In the genomic region with DNA sequence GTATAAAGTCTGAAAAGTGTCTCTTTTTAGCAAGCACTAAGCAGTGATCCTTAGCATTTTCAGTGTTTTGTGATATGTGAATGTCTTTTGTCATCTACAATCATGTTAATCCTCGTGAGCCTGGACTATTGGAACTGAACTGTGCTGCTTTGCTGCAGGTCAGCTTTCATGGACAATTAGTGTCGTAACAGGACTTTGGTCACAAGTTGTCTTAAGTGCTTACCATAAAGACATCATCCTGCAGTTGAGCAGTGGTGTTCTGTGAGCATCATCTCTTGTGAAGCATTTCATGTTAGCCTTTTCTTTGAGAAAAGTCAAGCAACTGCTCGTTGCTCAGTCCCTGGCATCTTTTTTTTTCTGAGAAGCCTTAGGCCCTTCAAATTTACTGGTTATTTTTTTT, we compare ENCODE assay signal across 1 cellular context.
TF ChIP-seq lines count a peak whose summit lies in the region.

No MANE protein-coding gene starts in this region.

TF ChIP-seq in HepG2, 621 proteins besides CTCF, POLR2A, EP300 and RAD21 (continued from another document and continues in another):
- TF ChIP-seq NCOA5 (CRISPR knock-in tag; IDR thresholded peaks at IDR 0.05) = no peak
- TF ChIP-seq ZNF33B (CRISPR knock-in tag; IDR thresholded peaks at IDR 0.05) = no peak
- TF ChIP-seq CBX5 (CRISPR knock-in tag; IDR thresholded peaks at IDR 0.05; ENCODE audit: borderline replicate concordance) = no peak
- TF ChIP-seq ZNF816 (CRISPR knock-in tag; IDR thresholded peaks at IDR 0.05; ENCODE audit: borderline replicate concordance) = 0 out of 2 replicates have a peak, but pooled peaks have one; percentile 15
- TF ChIP-seq ZNF282 (IDR thresholded peaks at IDR 0.05; ENCODE audit: partially characterized antibody) = no peak
- TF ChIP-seq ZBTB20 (CRISPR knock-in tag; IDR thresholded peaks at IDR 0.05; ENCODE audit: borderline replicate concordance, low read depth) = no peak
- TF ChIP-seq SUZ12 (IDR thresholded peaks at IDR 0.05; ENCODE audit: low read depth, low read length) = no peak
- TF ChIP-seq NCOR1 (IDR thresholded peaks at IDR 0.05; ENCODE audit: borderline replicate concordance, low read length) = peak; percentile 89
- TF ChIP-seq, protein P1, sequence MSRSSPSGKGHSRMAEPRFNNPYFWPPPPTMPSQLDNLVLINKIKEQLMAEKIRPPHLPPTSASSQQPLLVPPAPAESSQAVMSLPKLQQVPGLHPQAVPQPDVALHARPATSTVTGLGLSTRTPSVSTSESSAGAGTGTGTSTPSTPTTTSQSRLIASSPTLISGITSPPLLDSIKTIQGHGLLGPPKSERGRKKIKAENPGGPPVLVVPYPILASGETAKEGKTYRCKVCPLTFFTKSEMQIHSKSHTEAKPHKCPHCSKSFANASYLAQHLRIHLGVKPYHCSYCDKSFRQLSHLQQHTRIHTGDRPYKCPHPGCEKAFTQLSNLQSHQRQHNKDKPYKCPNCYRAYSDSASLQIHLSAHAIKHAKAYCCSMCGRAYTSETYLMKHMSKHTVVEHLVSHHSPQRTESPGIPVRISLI (CRISPR knock-in tag; IDR thresholded peaks at IDR 0.05; ENCODE audit: borderline replicate concordance) = peak; percentile 33; the same call in 1 of the 2 replicates
- TF ChIP-seq, protein P2, sequence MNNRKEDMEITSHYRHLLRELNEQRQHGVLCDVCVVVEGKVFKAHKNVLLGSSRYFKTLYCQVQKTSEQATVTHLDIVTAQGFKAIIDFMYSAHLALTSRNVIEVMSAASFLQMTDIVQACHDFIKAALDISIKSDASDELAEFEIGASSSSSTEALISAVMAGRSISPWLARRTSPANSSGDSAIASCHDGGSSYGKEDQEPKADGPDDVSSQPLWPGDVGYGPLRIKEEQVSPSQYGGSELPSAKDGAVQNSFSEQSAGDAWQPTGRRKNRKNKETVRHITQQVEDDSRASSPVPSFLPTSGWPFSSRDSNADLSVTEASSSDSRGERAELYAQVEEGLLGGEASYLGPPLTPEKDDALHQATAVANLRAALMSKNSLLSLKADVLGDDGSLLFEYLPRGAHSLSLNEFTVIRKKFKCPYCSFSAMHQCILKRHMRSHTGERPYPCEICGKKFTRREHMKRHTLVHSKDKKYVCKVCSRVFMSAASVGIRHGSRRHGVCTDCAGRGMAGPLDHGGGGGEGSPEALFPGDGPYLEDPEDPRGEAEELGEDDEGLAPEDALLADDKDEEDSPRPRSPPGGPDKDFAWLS (CRISPR knock-in tag; IDR thresholded peaks at IDR 0.05; ENCODE audit: borderline replicate concordance) = no peak
- no peak for TF ChIP-seq TGIF2 (CRISPR knock-in tag; IDR thresholded peaks at IDR 0.05)
- TF ChIP-seq NFYB (CRISPR knock-in tag; IDR thresholded peaks at IDR 0.05) = no peak
- no peak for TF ChIP-seq NR2F6 (IDR thresholded peaks at IDR 0.05)
- TF ChIP-seq NR2F6 (CRISPR knock-in tag; IDR thresholded peaks at IDR 0.05) = 0 out of 2 replicates have a peak, but pooled peaks have one; percentile 15
- TF ChIP-seq ZNF569 (CRISPR knock-in tag; IDR thresholded peaks at IDR 0.05; ENCODE audit: borderline replicate concordance) = no peak
- TF ChIP-seq, protein P3, sequence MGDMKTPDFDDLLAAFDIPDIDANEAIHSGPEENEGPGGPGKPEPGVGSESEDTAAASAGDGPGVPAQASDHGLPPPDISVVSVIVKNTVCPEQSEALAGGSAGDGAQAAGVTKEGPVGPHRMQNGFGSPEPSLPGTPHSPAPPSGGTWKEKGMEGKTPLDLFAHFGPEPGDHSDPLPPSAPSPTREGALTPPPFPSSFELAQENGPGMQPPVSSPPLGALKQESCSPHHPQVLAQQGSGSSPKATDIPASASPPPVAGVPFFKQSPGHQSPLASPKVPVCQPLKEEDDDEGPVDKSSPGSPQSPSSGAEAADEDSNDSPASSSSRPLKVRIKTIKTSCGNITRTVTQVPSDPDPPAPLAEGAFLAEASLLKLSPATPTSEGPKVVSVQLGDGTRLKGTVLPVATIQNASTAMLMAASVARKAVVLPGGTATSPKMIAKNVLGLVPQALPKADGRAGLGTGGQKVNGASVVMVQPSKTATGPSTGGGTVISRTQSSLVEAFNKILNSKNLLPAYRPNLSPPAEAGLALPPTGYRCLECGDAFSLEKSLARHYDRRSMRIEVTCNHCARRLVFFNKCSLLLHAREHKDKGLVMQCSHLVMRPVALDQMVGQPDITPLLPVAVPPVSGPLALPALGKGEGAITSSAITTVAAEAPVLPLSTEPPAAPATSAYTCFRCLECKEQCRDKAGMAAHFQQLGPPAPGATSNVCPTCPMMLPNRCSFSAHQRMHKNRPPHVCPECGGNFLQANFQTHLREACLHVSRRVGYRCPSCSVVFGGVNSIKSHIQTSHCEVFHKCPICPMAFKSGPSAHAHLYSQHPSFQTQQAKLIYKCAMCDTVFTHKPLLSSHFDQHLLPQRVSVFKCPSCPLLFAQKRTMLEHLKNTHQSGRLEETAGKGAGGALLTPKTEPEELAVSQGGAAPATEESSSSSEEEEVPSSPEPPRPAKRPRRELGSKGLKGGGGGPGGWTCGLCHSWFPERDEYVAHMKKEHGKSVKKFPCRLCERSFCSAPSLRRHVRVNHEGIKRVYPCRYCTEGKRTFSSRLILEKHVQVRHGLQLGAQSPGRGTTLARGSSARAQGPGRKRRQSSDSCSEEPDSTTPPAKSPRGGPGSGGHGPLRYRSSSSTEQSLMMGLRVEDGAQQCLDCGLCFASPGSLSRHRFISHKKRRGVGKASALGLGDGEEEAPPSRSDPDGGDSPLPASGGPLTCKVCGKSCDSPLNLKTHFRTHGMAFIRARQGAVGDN (CRISPR knock-in tag; IDR thresholded peaks at IDR 0.05) = no peak
- TF ChIP-seq SOX13 (IDR thresholded peaks at IDR 0.05) = no peak
- TF ChIP-seq SOX13 (CRISPR knock-in tag; conservative IDR thresholded peaks at IDR 0.05 in 1 of 2, IDR thresholded peaks at IDR 0.05 in 1 of 2) = peak in 1 of 2 experiments; percentile 67; a peak in 1 of 4 replicates
- TF ChIP-seq IKZF4 (CRISPR knock-in tag; IDR thresholded peaks at IDR 0.05; ENCODE audit: borderline replicate concordance, low read depth, not compliant biosample characterization) = no peak
- TF ChIP-seq ZNF782 (CRISPR knock-in tag; IDR thresholded peaks at IDR 0.05; ENCODE audit: borderline replicate concordance) = no peak
- no peak for TF ChIP-seq KLF6 (CRISPR knock-in tag; IDR thresholded peaks at IDR 0.05)
- TF ChIP-seq, protein P4, sequence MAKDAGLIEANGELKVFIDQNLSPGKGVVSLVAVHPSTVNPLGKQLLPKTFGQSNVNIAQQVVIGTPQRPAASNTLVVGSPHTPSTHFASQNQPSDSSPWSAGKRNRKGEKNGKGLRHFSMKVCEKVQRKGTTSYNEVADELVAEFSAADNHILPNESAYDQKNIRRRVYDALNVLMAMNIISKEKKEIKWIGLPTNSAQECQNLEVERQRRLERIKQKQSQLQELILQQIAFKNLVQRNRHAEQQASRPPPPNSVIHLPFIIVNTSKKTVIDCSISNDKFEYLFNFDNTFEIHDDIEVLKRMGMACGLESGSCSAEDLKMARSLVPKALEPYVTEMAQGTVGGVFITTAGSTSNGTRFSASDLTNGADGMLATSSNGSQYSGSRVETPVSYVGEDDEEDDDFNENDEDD (CRISPR knock-in tag; IDR thresholded peaks at IDR 0.05; ENCODE audit: borderline replicate concordance) = peak; percentile 12; the same call in 1 of the 2 replicates
- no peak for TF ChIP-seq ZNF263 (CRISPR knock-in tag; IDR thresholded peaks at IDR 0.05)
- TF ChIP-seq HDAC2 (CRISPR knock-in tag; IDR thresholded peaks at IDR 0.05) = peak; percentile 8; the same call in 1 of the 2 replicates
- no peak; the same call in 1 of the 2 replicates for TF ChIP-seq RCOR2 (CRISPR knock-in tag; IDR thresholded peaks at IDR 0.05)
- no peak for TF ChIP-seq ZNF766 (CRISPR knock-in tag; IDR thresholded peaks at IDR 0.05; ENCODE audit: borderline replicate concordance)
- TF ChIP-seq, protein P5, sequence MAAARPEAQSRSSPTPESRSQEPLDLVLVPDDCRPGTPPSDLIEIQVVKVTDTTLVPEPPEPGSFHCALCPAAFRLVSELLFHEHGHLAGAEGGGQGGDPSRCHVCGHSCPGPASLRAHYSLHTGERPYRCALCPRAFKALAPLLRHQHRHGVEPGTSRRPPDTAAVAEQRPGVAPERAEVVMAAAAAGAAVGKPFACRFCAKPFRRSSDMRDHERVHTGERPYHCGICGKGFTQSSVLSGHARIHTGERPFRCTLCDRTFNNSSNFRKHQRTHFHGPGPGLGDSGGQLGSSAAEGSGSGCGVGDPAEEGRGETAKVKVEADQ (CRISPR knock-in tag; IDR thresholded peaks at IDR 0.05; ENCODE audit: borderline replicate concordance) = no peak
- TF ChIP-seq ZNF879 (CRISPR knock-in tag; IDR thresholded peaks at IDR 0.05) = no peak
- TF ChIP-seq ZNF431 (CRISPR knock-in tag; IDR thresholded peaks at IDR 0.05; ENCODE audit: borderline replicate concordance, low read depth) = no peak
- TF ChIP-seq ZNF660 (CRISPR knock-in tag; IDR thresholded peaks at IDR 0.05; ENCODE audit: borderline replicate concordance, low read depth) = no peak
- TF ChIP-seq GATAD2A (CRISPR knock-in tag; IDR thresholded peaks at IDR 0.05) = peak; percentile 48
- TF ChIP-seq, protein P6, sequence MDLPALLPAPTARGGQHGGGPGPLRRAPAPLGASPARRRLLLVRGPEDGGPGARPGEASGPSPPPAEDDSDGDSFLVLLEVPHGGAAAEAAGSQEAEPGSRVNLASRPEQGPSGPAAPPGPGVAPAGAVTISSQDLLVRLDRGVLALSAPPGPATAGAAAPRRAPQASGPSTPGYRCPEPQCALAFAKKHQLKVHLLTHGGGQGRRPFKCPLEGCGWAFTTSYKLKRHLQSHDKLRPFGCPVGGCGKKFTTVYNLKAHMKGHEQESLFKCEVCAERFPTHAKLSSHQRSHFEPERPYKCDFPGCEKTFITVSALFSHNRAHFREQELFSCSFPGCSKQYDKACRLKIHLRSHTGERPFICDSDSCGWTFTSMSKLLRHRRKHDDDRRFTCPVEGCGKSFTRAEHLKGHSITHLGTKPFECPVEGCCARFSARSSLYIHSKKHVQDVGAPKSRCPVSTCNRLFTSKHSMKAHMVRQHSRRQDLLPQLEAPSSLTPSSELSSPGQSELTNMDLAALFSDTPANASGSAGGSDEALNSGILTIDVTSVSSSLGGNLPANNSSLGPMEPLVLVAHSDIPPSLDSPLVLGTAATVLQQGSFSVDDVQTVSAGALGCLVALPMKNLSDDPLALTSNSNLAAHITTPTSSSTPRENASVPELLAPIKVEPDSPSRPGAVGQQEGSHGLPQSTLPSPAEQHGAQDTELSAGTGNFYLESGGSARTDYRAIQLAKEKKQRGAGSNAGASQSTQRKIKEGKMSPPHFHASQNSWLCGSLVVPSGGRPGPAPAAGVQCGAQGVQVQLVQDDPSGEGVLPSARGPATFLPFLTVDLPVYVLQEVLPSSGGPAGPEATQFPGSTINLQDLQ (CRISPR knock-in tag; IDR thresholded peaks at IDR 0.05) = no peak
- TF ChIP-seq GFI1 (CRISPR knock-in tag; IDR thresholded peaks at IDR 0.05; ENCODE audit: borderline replicate concordance) = no peak
- TF ChIP-seq RFX5 (IDR thresholded peaks at IDR 0.05; ENCODE audit: low read depth, low read length) = no peak
- 0 out of 2 replicates have a peak, but pooled peaks have one; percentile 24 for TF ChIP-seq KDM5A (IDR thresholded peaks at IDR 0.05; ENCODE audit: borderline replicate concordance, low read length)
- no peak for TF ChIP-seq SRSF1 (optimal IDR thresholded peaks at IDR 0.05; ENCODE audit: low read depth, low read length)
- TF ChIP-seq, protein P7, sequence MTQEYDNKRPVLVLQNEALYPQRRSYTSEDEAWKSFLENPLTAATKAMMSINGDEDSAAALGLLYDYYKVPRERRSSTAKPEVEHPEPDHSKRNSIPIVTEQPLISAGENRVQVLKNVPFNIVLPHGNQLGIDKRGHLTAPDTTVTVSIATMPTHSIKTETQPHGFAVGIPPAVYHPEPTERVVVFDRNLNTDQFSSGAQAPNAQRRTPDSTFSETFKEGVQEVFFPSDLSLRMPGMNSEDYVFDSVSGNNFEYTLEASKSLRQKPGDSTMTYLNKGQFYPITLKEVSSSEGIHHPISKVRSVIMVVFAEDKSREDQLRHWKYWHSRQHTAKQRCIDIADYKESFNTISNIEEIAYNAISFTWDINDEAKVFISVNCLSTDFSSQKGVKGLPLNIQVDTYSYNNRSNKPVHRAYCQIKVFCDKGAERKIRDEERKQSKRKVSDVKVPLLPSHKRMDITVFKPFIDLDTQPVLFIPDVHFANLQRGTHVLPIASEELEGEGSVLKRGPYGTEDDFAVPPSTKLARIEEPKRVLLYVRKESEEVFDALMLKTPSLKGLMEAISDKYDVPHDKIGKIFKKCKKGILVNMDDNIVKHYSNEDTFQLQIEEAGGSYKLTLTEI (CRISPR knock-in tag; conservative IDR thresholded peaks at IDR 0.05) = no peak
- TF ChIP-seq SMARCC2 (IDR thresholded peaks at IDR 0.05) = no peak
- TF ChIP-seq FOSL1 (CRISPR knock-in tag; IDR thresholded peaks at IDR 0.05; ENCODE audit: borderline replicate concordance) = no peak
- peak; percentile 78 for TF ChIP-seq CEBPG (CRISPR knock-in tag; IDR thresholded peaks at IDR 0.05)
- TF ChIP-seq, protein P8, sequence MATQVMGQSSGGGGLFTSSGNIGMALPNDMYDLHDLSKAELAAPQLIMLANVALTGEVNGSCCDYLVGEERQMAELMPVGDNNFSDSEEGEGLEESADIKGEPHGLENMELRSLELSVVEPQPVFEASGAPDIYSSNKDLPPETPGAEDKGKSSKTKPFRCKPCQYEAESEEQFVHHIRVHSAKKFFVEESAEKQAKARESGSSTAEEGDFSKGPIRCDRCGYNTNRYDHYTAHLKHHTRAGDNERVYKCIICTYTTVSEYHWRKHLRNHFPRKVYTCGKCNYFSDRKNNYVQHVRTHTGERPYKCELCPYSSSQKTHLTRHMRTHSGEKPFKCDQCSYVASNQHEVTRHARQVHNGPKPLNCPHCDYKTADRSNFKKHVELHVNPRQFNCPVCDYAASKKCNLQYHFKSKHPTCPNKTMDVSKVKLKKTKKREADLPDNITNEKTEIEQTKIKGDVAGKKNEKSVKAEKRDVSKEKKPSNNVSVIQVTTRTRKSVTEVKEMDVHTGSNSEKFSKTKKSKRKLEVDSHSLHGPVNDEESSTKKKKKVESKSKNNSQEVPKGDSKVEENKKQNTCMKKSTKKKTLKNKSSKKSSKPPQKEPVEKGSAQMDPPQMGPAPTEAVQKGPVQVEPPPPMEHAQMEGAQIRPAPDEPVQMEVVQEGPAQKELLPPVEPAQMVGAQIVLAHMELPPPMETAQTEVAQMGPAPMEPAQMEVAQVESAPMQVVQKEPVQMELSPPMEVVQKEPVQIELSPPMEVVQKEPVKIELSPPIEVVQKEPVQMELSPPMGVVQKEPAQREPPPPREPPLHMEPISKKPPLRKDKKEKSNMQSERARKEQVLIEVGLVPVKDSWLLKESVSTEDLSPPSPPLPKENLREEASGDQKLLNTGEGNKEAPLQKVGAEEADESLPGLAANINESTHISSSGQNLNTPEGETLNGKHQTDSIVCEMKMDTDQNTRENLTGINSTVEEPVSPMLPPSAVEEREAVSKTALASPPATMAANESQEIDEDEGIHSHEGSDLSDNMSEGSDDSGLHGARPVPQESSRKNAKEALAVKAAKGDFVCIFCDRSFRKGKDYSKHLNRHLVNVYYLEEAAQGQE (IDR thresholded peaks at IDR 0.05; ENCODE audit: borderline replicate concordance in 1 of 2, low read depth in 1 of 2, low read length in 2 of 2) = no peak
- TF ChIP-seq, protein P9, sequence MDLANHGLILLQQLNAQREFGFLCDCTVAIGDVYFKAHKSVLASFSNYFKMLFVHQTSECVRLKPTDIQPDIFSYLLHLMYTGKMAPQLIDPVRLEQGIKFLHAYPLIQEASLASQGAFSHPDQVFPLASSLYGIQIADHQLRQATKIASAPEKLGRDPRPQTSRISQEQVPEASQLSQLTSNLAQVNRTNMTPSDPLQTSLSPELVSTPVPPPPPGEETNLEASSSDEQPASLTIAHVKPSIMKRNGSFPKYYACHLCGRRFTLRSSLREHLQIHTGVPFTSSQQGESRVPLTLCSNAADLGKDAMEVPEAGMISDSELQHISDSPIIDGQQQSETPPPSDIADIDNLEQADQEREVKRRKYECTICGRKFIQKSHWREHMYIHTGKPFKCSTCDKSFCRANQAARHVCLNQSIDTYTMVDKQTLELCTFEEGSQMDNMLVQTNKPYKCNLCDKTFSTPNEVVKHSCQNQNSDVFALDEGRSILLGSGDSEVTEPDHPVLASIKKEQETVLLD (CRISPR knock-in tag; IDR thresholded peaks at IDR 0.05; ENCODE audit: low read depth) = no peak
- TF ChIP-seq SIX1 (CRISPR knock-in tag; IDR thresholded peaks at IDR 0.05; ENCODE audit: borderline replicate concordance) = 0 out of 2 replicates have a peak, but pooled peaks have one; percentile 32
